In the genomic region with DNA sequence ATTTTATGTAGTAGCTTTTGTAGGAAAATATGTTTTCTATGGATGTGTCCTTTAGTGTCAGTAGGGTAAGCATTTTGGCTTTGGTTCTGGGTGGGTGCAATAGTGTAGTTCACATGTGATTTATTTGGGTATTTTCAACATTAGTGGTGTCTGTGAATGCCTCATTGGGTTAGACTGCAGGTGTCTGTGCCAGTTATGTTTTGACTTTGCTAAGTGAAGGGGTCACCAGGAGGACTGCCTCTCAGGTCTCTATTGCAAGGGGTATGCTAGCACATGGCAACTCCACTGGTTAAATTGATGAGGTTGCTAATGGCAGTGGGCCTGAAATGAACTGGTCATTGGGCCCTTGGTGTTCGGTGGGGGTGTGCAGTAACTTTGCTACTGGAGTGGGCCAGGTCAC, we compare ENCODE assay signal across 18 cellular contexts.
DNase-seq lines count a peak whose midpoint lies in the region; ATAC-seq and TF ChIP-seq lines count a peak whose summit lies in the region.
"Had no signal": no experiment of that assay in that cellular context is flagged by ENCODE, and none has a peak within 500 bp of the region (broad histone marks: within the 10 kb centered on the region; RNA-seq: fewer than 3 reads in every experiment).

No MANE protein-coding gene starts in this region.

- H3K4me1 Mint-ChIP-seq in CD4-positive, alpha-beta memory T cell, result no peaks in the 10 kb centered on the region
- H3K4me1 Mint-ChIP-seq: GM23338 had no signal

- in situ Hi-C loops in HAP-1 (cut with MboI; ENCODE audit: low sequenced_read_pairs), result no loop called here

- H3K36me3 ChIP-seq in right atrium auricular region (no peaks in the 10 kb centered on the region), HAP-1 (replicated peaks) (no peaks in the 10 kb centered on the region)
- no peaks in the 10 kb centered on the region for H3K36me3 ChIP-seq in CD4-positive, alpha-beta memory T cell (ENCODE audit: insufficient read depth, low read length)
- H3K36me3 ChIP-seq: BE2C had no signal

- POLR2A ChIA-PET in CD4-positive, alpha-beta memory T cell (lab: Charles Lee; ENCODE audit: partially characterized antibody), result no interaction called here

- ATAC-seq in GM18508 (IDR thresholded peaks at IDR 0.05; ENCODE audit: insufficient read depth, unreplicated experiment), result peak; percentile 36
- ATAC-seq in GM18907 (IDR thresholded peaks at IDR 0.05; ENCODE audit: unreplicated experiment), result peak; percentile 56
- peak; percentile 38 for ATAC-seq in HG03442 (IDR thresholded peaks at IDR 0.05; ENCODE audit: unreplicated experiment)
- ATAC-seq: A549; CD8-positive, alpha-beta T cell; GM23338; HepG2 had no signal

- intact Hi-C loops in CD4-positive, alpha-beta memory T cell (cut with micrococcal nuclease), result no loop called here
- intact Hi-C loops in posterior vena cava (cut with DNase I), result no loop called here

- H3K27ac Mint-ChIP-seq in CD4-positive, alpha-beta memory T cell, result no peak overlapping the region
- H3K27ac Mint-ChIP-seq: CD8-positive, alpha-beta T cell; GM23338 had no signal

- no peaks in the 10 kb centered on the region for H3K36me3 Mint-ChIP-seq in CD4-positive, alpha-beta memory T cell
- H3K36me3 Mint-ChIP-seq: CD8-positive, alpha-beta T cell had no signal

- H3K9me3 ChIP-seq in right atrium auricular region (peaks cover 0 to 4% of the 10 kb centered on the region in 2 donors), HAP-1 (no peaks in the 10 kb centered on the region)
- H3K9me3 ChIP-seq in CD4-positive, alpha-beta memory T cell (ENCODE audit: control insufficient read depth in 1 of 2, low read length in 2 of 2), result no peaks in the 10 kb centered on the region
- H3K9me3 ChIP-seq: A549, BE2C had no signal

- H3K9me3 Mint-ChIP-seq in CD4-positive, alpha-beta memory T cell, result peaks cover 0 to 17% (median 3%) of the 10 kb centered on the region in 8 donors
- H3K9me3 Mint-ChIP-seq: GM23338 had no signal

- no peak for DNase-seq in right atrium auricular region (ENCODE audit: low spot score)
- DNase-seq in HAP-1 (ENCODE audit: low spot score in 2 of 2), result no peak
- no peak for DNase-seq in CD4-positive, alpha-beta memory T cell
- no peak for DNase-seq in posterior vena cava (ENCODE audit: low spot score)
- DNase-seq: BE2C; CD8-positive, alpha-beta T cell; COR-L47; DMS53; GF-D8; H7 had no signal

- no peaks in the 10 kb centered on the region for H3K27me3 ChIP-seq in right atrium auricular region
- H3K27me3 ChIP-seq in HAP-1 (ENCODE audit: low read depth), result no peaks in the 10 kb centered on the region
- no peaks in the 10 kb centered on the region for H3K27me3 ChIP-seq in CD4-positive, alpha-beta memory T cell (ENCODE audit: insufficient read depth, low read length)
- H3K27me3 ChIP-seq: BE2C had no signal

- no peak for TF ChIP-seq CTCF in right atrium auricular region (IDR thresholded peaks at IDR 0.05)

- CTCF ChIA-PET in CD4-positive, alpha-beta memory T cell (lab: Charles Lee; ENCODE audit: partially characterized antibody), result no interaction called here

- H3K4me3 Mint-ChIP-seq in CD4-positive, alpha-beta memory T cell, result no peak overlapping the region
- H3K4me3 Mint-ChIP-seq: CD8-positive, alpha-beta T cell; GM23338 had no signal

- H3K4me1 ChIP-seq in right atrium auricular region, result no peaks in the 10 kb centered on the region
- peaks cover 9% of the 10 kb centered on the region for H3K4me1 ChIP-seq in HAP-1
- H3K4me1 ChIP-seq in CD4-positive, alpha-beta memory T cell (ENCODE audit: insufficient read depth, low read length), result no peaks in the 10 kb centered on the region
- H3K4me1 ChIP-seq: A549, BE2C had no signal

- H3K4me3 ChIP-seq in right atrium auricular region (no peak overlapping the region), HAP-1 (no peak overlapping the region)
- H3K4me3 ChIP-seq in CD4-positive, alpha-beta memory T cell (ENCODE audit: low read length in 2 of 2), result no peak overlapping the region
- H3K4me3 ChIP-seq: A549, GM23338 had no signal

- H3K27ac ChIP-seq in right atrium auricular region, result no peak overlapping the region
- H3K27ac ChIP-seq in CD4-positive, alpha-beta memory T cell (ENCODE audit: low read depth, low read length), result no peak overlapping the region
- H3K27ac ChIP-seq: C4-2B, KMS-11 had no signal

- H3K27me3 Mint-ChIP-seq in CD4-positive, alpha-beta memory T cell, result no peaks in the 10 kb centered on the region
